Comparison of ENCODE assay signal across 33 cellular contexts in genomic region chr4:32184186-32184585, GRCh38.
"Had no signal": no experiment of that assay in that cellular context is flagged by ENCODE, and none has a peak within 500 bp of the region (broad histone marks: within the 10 kb centered on the region; RNA-seq: fewer than 3 reads in every experiment).

No MANE protein-coding gene starts in this region.

- H3K9me3 ChIP-seq: MG63, Peyer's patch, SJSA1, SK-N-SH had no signal

- H3K9ac ChIP-seq: SK-N-SH had no signal

- H3K27ac ChIP-seq: Peyer's patch, SJSA1 had no signal

- H3K4me2 ChIP-seq: SK-N-SH had no signal

- H3K4me3 ChIP-seq: MG63, Peyer's patch, SJSA1 had no signal

- H3K9me2 ChIP-seq: SK-N-SH had no signal

- DNase-seq: Kasumi-1; KG1; MG63; NCI-H1048; NCI-H1092 treated with DMSO at 0.1 percent for 48 hours; NCI-H1105 treated with DMSO at 0.1 percent for 48 hours; NCI-H1417; NCI-H1436; NCI-H146; NCI-H1694; NCI-H187; NCI-H1930; NCI-H2029 treated with DMSO at 0.1 percent for 48 hours; NCI-H2081 treated with DMSO at 0.1 percent for 48 hours; NCI-H2107; NCI-H2171; NCI-H226; NCI-H446 treated with DMSO at 0.1 percent for 48 hours; NCI-H510A; NCI-H524; NCI-H526; NCI-H69; NCI-H748 treated with DMSO at 0.1 percent for 48 hours; NCI-H82; NK-92 treated with Interleukin-12 subunit alpha and Interleukin-12 subunit beta, amount 100 ng/mL, for 24 hours; OCI-M1; Peyer's patch; Right ventricle myocardium superior; RPMI8226; SHP77 treated with DMSO at 0.1 percent for 48 hours; SK-N-SH; SW 1271 had no signal

- H3K27me3 ChIP-seq: MG63, Peyer's patch, SJSA1 had no signal

- H3K36me3 ChIP-seq: MG63, Peyer's patch, SJSA1 had no signal

- H3K4me1 ChIP-seq: Peyer's patch, SJSA1 had no signal
